ENCODE assay signal across 25 cellular contexts in genomic region chr4:150142831-150143230, GRCh38.
"Had no signal": no experiment of that assay in that cellular context is flagged by ENCODE, and none has a peak within 500 bp of the region (broad histone marks: within the 10 kb centered on the region; RNA-seq: fewer than 3 reads in every experiment).

No MANE protein-coding gene starts in this region.

- H3K9me3 ChIP-seq: colonic mucosa, esophagus squamous epithelium, gastrocnemius medialis, left lung, lower lobe of right lung, mucosa of descending colon had no signal

- H3K27me3 ChIP-seq: colonic mucosa, gastrocnemius medialis, heart right ventricle, left lung had no signal

- DNase-seq: colonic mucosa; cortex of kidney; effector CD8-positive, alpha-beta T cell; effector memory CD8-positive, alpha-beta T cell; endodermal cell; erythroblast; esophagus squamous epithelium; foreskin fibroblast; foreskin melanocyte; gastrocnemius medialis; glutamatergic neuron; head of caudate nucleus; heart right ventricle; hippocampal formation; left cardiac atrium; left lung; left ventricle myocardium superior; lower lobe of right lung; mesenchymal stem cell; mucosa of descending colon; naive B cell had no signal

- H3K4me3 ChIP-seq: colonic mucosa, esophagus squamous epithelium, gastrocnemius medialis, heart right ventricle, left lung, lower lobe of right lung, mucosa of descending colon had no signal

- H3K4me1 ChIP-seq: colonic mucosa, gastrocnemius medialis, lower lobe of right lung had no signal

- ATAC-seq: effector memory CD8-positive, alpha-beta T cell; esophagus mucosa; gastrocnemius medialis; heart right ventricle; left cardiac atrium; left lung; left ventricle myocardium superior; lower lobe of right lung; mucosa of descending colon had no signal

- H3K36me3 ChIP-seq: colonic mucosa, esophagus squamous epithelium, gastrocnemius medialis, heart right ventricle, left lung, lower lobe of right lung had no signal

- H3K27ac ChIP-seq: colonic mucosa, epithelial cell of prostate, esophagus squamous epithelium, gastrocnemius medialis, heart right ventricle, left lung, lower lobe of right lung had no signal

- FAIRE-seq: islet of Langerhans, keratinocyte had no signal
